ENCODE assay signal across 1 cellular context in the genomic region with DNA sequence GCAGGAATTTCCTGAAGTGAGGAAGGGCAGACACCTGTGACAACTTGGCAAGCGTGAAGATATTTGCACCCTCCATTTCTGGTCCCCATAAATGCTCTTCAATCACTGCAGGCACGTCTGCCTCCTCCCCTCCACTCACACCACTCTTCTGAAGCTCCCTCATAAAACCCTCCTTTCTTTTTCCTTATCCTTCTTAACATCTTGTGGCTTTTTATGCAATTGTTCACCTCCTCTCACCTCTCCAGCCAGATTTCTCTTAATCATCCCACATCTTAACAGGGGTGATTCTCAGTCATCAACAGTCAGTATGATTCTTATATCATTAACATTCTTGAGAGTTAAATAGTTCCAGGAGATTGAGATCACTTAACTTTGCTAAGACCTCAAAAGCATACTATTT.
TF ChIP-seq lines count a peak whose summit lies in the region.

No MANE protein-coding gene starts in this region.

TF ChIP-seq in IMR-90, 13 proteins besides CTCF, POLR2A, EP300 and RAD21 (continued from another document):
- TF ChIP-seq, protein P1, sequence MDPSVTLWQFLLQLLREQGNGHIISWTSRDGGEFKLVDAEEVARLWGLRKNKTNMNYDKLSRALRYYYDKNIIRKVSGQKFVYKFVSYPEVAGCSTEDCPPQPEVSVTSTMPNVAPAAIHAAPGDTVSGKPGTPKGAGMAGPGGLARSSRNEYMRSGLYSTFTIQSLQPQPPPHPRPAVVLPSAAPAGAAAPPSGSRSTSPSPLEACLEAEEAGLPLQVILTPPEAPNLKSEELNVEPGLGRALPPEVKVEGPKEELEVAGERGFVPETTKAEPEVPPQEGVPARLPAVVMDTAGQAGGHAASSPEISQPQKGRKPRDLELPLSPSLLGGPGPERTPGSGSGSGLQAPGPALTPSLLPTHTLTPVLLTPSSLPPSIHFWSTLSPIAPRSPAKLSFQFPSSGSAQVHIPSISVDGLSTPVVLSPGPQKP (IDR thresholded peaks at IDR 0.05; ENCODE audit: borderline replicate concordance, low read depth, low read length): no peak
- no peak for TF ChIP-seq MXI1 (IDR thresholded peaks at IDR 0.05; ENCODE audit: borderline replicate concordance, low read depth, low read length)
- no peak for TF ChIP-seq MAZ (IDR thresholded peaks at IDR 0.05; ENCODE audit: borderline replicate concordance, low read depth, low read length)
- no peak for TF ChIP-seq SMC3 (IDR thresholded peaks at IDR 0.05; ENCODE audit: low read depth, low read length)
- no peak for TF ChIP-seq MAFK (IDR thresholded peaks at IDR 0.05; ENCODE audit: low read depth, low read length)
TF ChIP-seq in IMR-90: peak in this region for 0.
